34 cellular contexts compared by ENCODE assay signal in the genomic region with DNA sequence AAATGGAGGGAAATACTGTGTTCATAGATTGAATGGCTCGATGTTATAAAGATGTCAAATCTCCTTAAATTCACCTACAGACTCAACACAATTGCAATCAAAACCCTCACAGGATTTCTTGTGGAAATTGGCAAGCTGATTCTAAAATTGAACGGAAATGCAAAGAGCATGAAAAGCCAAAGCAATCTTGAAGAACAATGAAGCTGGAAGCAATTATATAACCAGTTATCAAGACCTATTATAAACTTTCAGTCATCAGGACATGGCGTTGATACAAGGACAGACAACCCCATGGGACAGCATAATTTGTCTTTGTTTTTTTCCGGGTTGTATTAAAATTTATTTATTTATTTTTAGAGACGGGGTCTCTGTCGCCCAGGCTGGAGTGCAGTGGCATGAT.
"Had no signal": no experiment of that assay in that cellular context is flagged by ENCODE, and none has a peak within 500 bp of the region (broad histone marks: within the 10 kb centered on the region; RNA-seq: fewer than 3 reads in every experiment).

No MANE protein-coding gene starts in this region.

- H3K9me3 ChIP-seq: ascending aorta had no signal

- H3K27me3 ChIP-seq: ascending aorta, cardiac muscle cell had no signal

- H3K36me3 ChIP-seq: ascending aorta, cardiac muscle cell had no signal

- DNase-seq: activated B cell treated with CpG ODN at 0.5 μM for 24 hours; activated CD4-positive, alpha-beta memory T cell treated with anti-CD3 and anti-CD28 coated beads, Interleukin-2, amount 10 ng/mL, durations not matched to agents 7 days and 5 days; activated CD4-positive, alpha-beta T cell treated with anti-CD3 and anti-CD28 coated beads for 4 hours; activated CD4-positive, alpha-beta T cell treated with anti-CD3 and anti-CD28 coated beads, Interleukin-2, amount 10 ng/mL, durations not matched to agents 24 days and 14 days; activated CD4-positive, alpha-beta T cell treated with anti-CD3 and anti-CD28 coated beads, Interleukin-2, amount 50 U/mL, for 48 hours; activated CD4-positive, CD25-positive, alpha-beta regulatory T cell treated with anti-CD3 and anti-CD28 coated beads, Interleukin-2, amount 50 U/mL, for 72 hours; activated CD8-positive, alpha-beta memory T cell treated with anti-CD3 and anti-CD28 coated beads for 24 hours; activated CD8-positive, alpha-beta memory T cell treated with anti-CD3 and anti-CD28 coated beads, Interleukin-2, amount 10 ng/mL, durations not matched to agents 7 days and 5 days; activated CD8-positive, alpha-beta memory T cell treated with anti-CD3 and anti-CD28 coated beads, Interleukin-2, amount 50 U/mL, for 48 hours; activated CD8-positive, alpha-beta T cell treated with anti-CD3 and anti-CD28 coated beads, Interleukin-2, amount 10 ng/mL, durations not matched to agents 7 days and 5 days; activated effector memory CD4-positive, alpha-beta T cell treated with Interleukin-2 at 50 U/mL for 16 hours; activated gamma-delta T cell; activated naive CD4-positive, alpha-beta T cell treated with anti-CD3 and anti-CD28 coated beads, Interleukin-2, amount 10 ng/mL, durations not matched to agents 7 days and 5 days; activated naive CD4-positive, alpha-beta T cell treated with Interleukin-2 at 50 U/mL for 16 hours; activated naive CD8-positive, alpha-beta T cell treated with anti-CD3 and anti-CD28 coated beads, Interleukin-2, amount 10 ng/mL, durations not matched to agents 7 days and 5 days; activated naive CD8-positive, alpha-beta T cell treated with anti-CD3 and anti-CD28 coated beads, Interleukin-2, amount 50 U/mL, for 24 hours; activated T-cell treated with anti-CD3 and anti-CD28 coated beads, Interleukin-2, amount 50 U/mL, for 24 hours; activated T-cell treated with anti-CD3 and anti-CD28 coated beads, Interleukin-2, amount 50 U/mL, for 48 hours; amygdala; anterior cingulate cortex; caudate nucleus; cerebellar nuclear complex; T-helper 1 cell; T-helper 2 cell; T-helper 9 cell had no signal

- H3K27ac Mint-ChIP-seq: activated B cell treated with CpG ODN at 0.5 μM for 24 hours; activated CD4-positive, alpha-beta memory T cell treated with anti-CD3 and anti-CD28 coated beads, Interleukin-2, amount 10 ng/mL, durations not matched to agents 7 days and 5 days; activated CD4-positive, alpha-beta T cell treated with anti-CD3 and anti-CD28 coated beads, Interleukin-2, amount 10 ng/mL, durations not matched to agents 24 days and 14 days; activated CD8-positive, alpha-beta memory T cell treated with anti-CD3 and anti-CD28 coated beads, Interleukin-2, amount 10 ng/mL, durations not matched to agents 7 days and 5 days; activated CD8-positive, alpha-beta T cell treated with anti-CD3 and anti-CD28 coated beads, Interleukin-2, amount 10 ng/mL, durations not matched to agents 7 days and 5 days; activated naive CD4-positive, alpha-beta T cell treated with anti-CD3 and anti-CD28 coated beads, Interleukin-2, amount 10 ng/mL, durations not matched to agents 7 days and 5 days; activated naive CD4-positive, alpha-beta T cell treated with anti-CD3 and anti-CD28 coated beads, Interleukin-2, amount 50 U/mL, for 24 hours; activated naive CD8-positive, alpha-beta T cell; activated naive CD8-positive, alpha-beta T cell treated with anti-CD3 and anti-CD28 coated beads, Interleukin-2, amount 10 ng/mL, durations not matched to agents 7 days and 5 days; activated naive CD8-positive, alpha-beta T cell treated with anti-CD3 and anti-CD28 coated beads, Interleukin-2, amount 50 U/mL, for 24 hours; activated T-cell treated with anti-CD3 and anti-CD28 coated beads, Interleukin-2, amount 50 U/mL, for 24 hours; activated T-helper 2 cell treated with anti-CD3 and anti-CD28 coated beads, Interferon-gamma antibody, Interleukin-2, Interleukin-4, amounts not matched to agents 10 μg/mL and 5 μg/mL and 100 μg/mL, durations not matched to agents 14 hours and 24 hours and 36 hours; brain; T-helper 1 cell treated with Interleukin-12 subunit alpha and Interleukin-12 subunit beta and Interleukin-4 antibody, amounts not matched to agents 30 μg/mL and 1 μg/mL, for 36 hours; T-helper 2 cell treated with Interferon-gamma antibody and Interleukin-4, amounts not matched to agents 5 μg/mL and 100 μg/mL, for 36 hours had no signal

- H3K9me3 Mint-ChIP-seq: activated B cell treated with CpG ODN at 0.5 μM for 24 hours; activated CD4-positive, alpha-beta memory T cell treated with anti-CD3 and anti-CD28 coated beads, Interleukin-2, amount 10 ng/mL, durations not matched to agents 7 days and 5 days; activated CD4-positive, alpha-beta T cell treated with anti-CD3 and anti-CD28 coated beads, Interleukin-2, amount 10 ng/mL, durations not matched to agents 24 days and 14 days; activated naive CD4-positive, alpha-beta T cell treated with anti-CD3 and anti-CD28 coated beads, Interleukin-2, amount 10 ng/mL, durations not matched to agents 7 days and 5 days; activated naive CD4-positive, alpha-beta T cell treated with anti-CD3 and anti-CD28 coated beads, Interleukin-2, amount 50 U/mL, for 24 hours; activated naive CD8-positive, alpha-beta T cell treated with anti-CD3 and anti-CD28 coated beads, Interleukin-2, amount 50 U/mL, for 24 hours; activated T-cell treated with anti-CD3 and anti-CD28 coated beads, Interleukin-2, amount 50 U/mL, for 24 hours; activated T-helper 2 cell treated with anti-CD3 and anti-CD28 coated beads, Interferon-gamma antibody, Interleukin-2, Interleukin-4, amounts not matched to agents 10 μg/mL and 5 μg/mL and 100 μg/mL, durations not matched to agents 14 hours and 24 hours and 36 hours; brain; central memory CD8-positive, alpha-beta T cell; T-helper 1 cell treated with Interleukin-12 subunit alpha and Interleukin-12 subunit beta and Interleukin-4 antibody, amounts not matched to agents 30 μg/mL and 1 μg/mL, for 36 hours; T-helper 2 cell treated with Interferon-gamma antibody and Interleukin-4, amounts not matched to agents 5 μg/mL and 100 μg/mL, for 36 hours had no signal

- H3K27me3 Mint-ChIP-seq: activated B cell treated with CpG ODN at 0.5 μM for 24 hours; activated CD4-positive, alpha-beta memory T cell treated with anti-CD3 and anti-CD28 coated beads, Interleukin-2, amount 10 ng/mL, durations not matched to agents 7 days and 5 days; activated CD4-positive, alpha-beta T cell treated with anti-CD3 and anti-CD28 coated beads, Interleukin-2, amount 10 ng/mL, durations not matched to agents 24 days and 14 days; activated CD8-positive, alpha-beta memory T cell treated with anti-CD3 and anti-CD28 coated beads, Interleukin-2, amount 10 ng/mL, durations not matched to agents 7 days and 5 days; activated naive CD4-positive, alpha-beta T cell treated with anti-CD3 and anti-CD28 coated beads, Interleukin-2, amount 50 U/mL, for 24 hours; activated naive CD8-positive, alpha-beta T cell; activated naive CD8-positive, alpha-beta T cell treated with anti-CD3 and anti-CD28 coated beads, Interleukin-2, amount 50 U/mL, for 24 hours; activated T-cell treated with anti-CD3 and anti-CD28 coated beads, Interleukin-2, amount 50 U/mL, for 24 hours; brain had no signal

- H3K4me1 Mint-ChIP-seq: activated B cell treated with CpG ODN at 0.5 μM for 24 hours; activated CD4-positive, alpha-beta memory T cell treated with anti-CD3 and anti-CD28 coated beads, Interleukin-2, amount 10 ng/mL, durations not matched to agents 7 days and 5 days; activated CD4-positive, alpha-beta T cell treated with anti-CD3 and anti-CD28 coated beads, Interleukin-2, amount 10 ng/mL, durations not matched to agents 24 days and 14 days; activated CD8-positive, alpha-beta memory T cell treated with anti-CD3 and anti-CD28 coated beads, Interleukin-2, amount 10 ng/mL, durations not matched to agents 7 days and 5 days; activated naive CD4-positive, alpha-beta T cell treated with anti-CD3 and anti-CD28 coated beads, Interleukin-2, amount 10 ng/mL, durations not matched to agents 7 days and 5 days; activated naive CD4-positive, alpha-beta T cell treated with anti-CD3 and anti-CD28 coated beads, Interleukin-2, amount 50 U/mL, for 24 hours; activated naive CD8-positive, alpha-beta T cell treated with anti-CD3 and anti-CD28 coated beads, Interleukin-2, amount 50 U/mL, for 24 hours; brain; central memory CD8-positive, alpha-beta T cell had no signal

- H3K4me1 ChIP-seq: ascending aorta had no signal

- H3K36me3 Mint-ChIP-seq: activated CD8-positive, alpha-beta memory T cell treated with anti-CD3 and anti-CD28 coated beads, Interleukin-2, amount 10 ng/mL, durations not matched to agents 7 days and 5 days; activated naive CD4-positive, alpha-beta T cell treated with anti-CD3 and anti-CD28 coated beads, Interleukin-2, amount 10 ng/mL, durations not matched to agents 7 days and 5 days; activated naive CD4-positive, alpha-beta T cell treated with anti-CD3 and anti-CD28 coated beads, Interleukin-2, amount 50 U/mL, for 24 hours; activated naive CD8-positive, alpha-beta T cell; activated naive CD8-positive, alpha-beta T cell treated with anti-CD3 and anti-CD28 coated beads, Interleukin-2, amount 10 ng/mL, durations not matched to agents 7 days and 5 days; brain had no signal

- H3K4me3 Mint-ChIP-seq: activated B cell treated with CpG ODN at 0.5 μM for 24 hours; activated CD4-positive, alpha-beta memory T cell treated with anti-CD3 and anti-CD28 coated beads, Interleukin-2, amount 10 ng/mL, durations not matched to agents 7 days and 5 days; activated CD4-positive, alpha-beta T cell treated with anti-CD3 and anti-CD28 coated beads, Interleukin-2, amount 10 ng/mL, durations not matched to agents 24 days and 14 days; activated CD8-positive, alpha-beta memory T cell treated with anti-CD3 and anti-CD28 coated beads, Interleukin-2, amount 10 ng/mL, durations not matched to agents 7 days and 5 days; activated CD8-positive, alpha-beta T cell treated with anti-CD3 and anti-CD28 coated beads, Interleukin-2, amount 10 ng/mL, durations not matched to agents 7 days and 5 days; activated naive CD4-positive, alpha-beta T cell treated with anti-CD3 and anti-CD28 coated beads, Interleukin-2, amount 10 ng/mL, durations not matched to agents 7 days and 5 days; activated naive CD4-positive, alpha-beta T cell treated with anti-CD3 and anti-CD28 coated beads, Interleukin-2, amount 50 U/mL, for 24 hours; activated naive CD8-positive, alpha-beta T cell; activated naive CD8-positive, alpha-beta T cell treated with anti-CD3 and anti-CD28 coated beads, Interleukin-2, amount 10 ng/mL, durations not matched to agents 7 days and 5 days; activated naive CD8-positive, alpha-beta T cell treated with anti-CD3 and anti-CD28 coated beads, Interleukin-2, amount 50 U/mL, for 24 hours; activated T-cell treated with anti-CD3 and anti-CD28 coated beads, Interleukin-2, amount 50 U/mL, for 24 hours; brain; central memory CD8-positive, alpha-beta T cell; T-helper 1 cell treated with Interleukin-12 subunit alpha and Interleukin-12 subunit beta and Interleukin-4 antibody, amounts not matched to agents 30 μg/mL and 1 μg/mL, for 36 hours; T-helper 2 cell treated with Interferon-gamma antibody and Interleukin-4, amounts not matched to agents 5 μg/mL and 100 μg/mL, for 36 hours had no signal

- H3K4me3 ChIP-seq: ascending aorta, cardiac muscle cell had no signal

- H3K27ac ChIP-seq: ascending aorta, cardiac muscle cell had no signal
